Comparison of ENCODE assay signal across 1 cellular context in genomic region chr17:28370035-28370743, GRCh38.
TF ChIP-seq lines count a peak whose summit lies in the region.

TSS of gene VTN (minus strand) at chr17:28370307. CDS start at chr17:28370203, 104 bp downstream.

TF ChIP-seq in HepG2, 621 proteins besides CTCF, POLR2A, EP300 and RAD21 (continued from another document and continues in another):
- TF ChIP-seq MXD1 (CRISPR knock-in tag; IDR thresholded peaks at IDR 0.05) (0 out of 2 replicates have a peak, but pooled peaks have one; percentile 14), ZNF18 (CRISPR knock-in tag; IDR thresholded peaks at IDR 0.05; ENCODE audit: insufficient replicate concordance) (no peak), ARID5B (CRISPR knock-in tag; IDR thresholded peaks at IDR 0.05) (peak; percentile 93), NFKB2 (CRISPR knock-in tag; IDR thresholded peaks at IDR 0.05; ENCODE audit: borderline replicate concordance) (0 out of 2 replicates have a peak, but pooled peaks have one; percentile 52), ZBTB39 (CRISPR knock-in tag; IDR thresholded peaks at IDR 0.05) (no peak), REPIN1 (CRISPR knock-in tag; IDR thresholded peaks at IDR 0.05; ENCODE audit: borderline replicate concordance, low read depth) (peak; percentile 39; the same call in 1 of the 2 replicates), ARID2 (CRISPR knock-in tag; IDR thresholded peaks at IDR 0.05; ENCODE audit: borderline replicate concordance) (no peak), ZMAT3 (CRISPR knock-in tag; conservative IDR thresholded peaks at IDR 0.05) (no peak), HIC2 (CRISPR knock-in tag; IDR thresholded peaks at IDR 0.05; ENCODE audit: low read depth) (peak; percentile 95), ZNF343 (CRISPR knock-in tag; IDR thresholded peaks at IDR 0.05) (0 out of 2 replicates have a peak, but pooled peaks have one; percentile 58), ZSCAN25 (CRISPR knock-in tag; IDR thresholded peaks at IDR 0.05) (peak; percentile 92), TCF7 (IDR thresholded peaks at IDR 0.05; ENCODE audit: low read depth) (peak; percentile 75), PITX1 (CRISPR knock-in tag; IDR thresholded peaks at IDR 0.05) (peak; percentile 99), ARNT (IDR thresholded peaks at IDR 0.05) (no peak), ZNF558 (CRISPR knock-in tag; IDR thresholded peaks at IDR 0.05; ENCODE audit: borderline replicate concordance) (0 out of 2 replicates have a peak, but pooled peaks have one; percentile 22), STAG1 (CRISPR knock-in tag; IDR thresholded peaks at IDR 0.05) (peak; percentile 40; the same call in 1 of the 2 replicates), ZBTB34 (CRISPR knock-in tag; IDR thresholded peaks at IDR 0.05) (peak; percentile 92), ZNF460 (CRISPR knock-in tag; IDR thresholded peaks at IDR 0.05; ENCODE audit: borderline replicate concordance) (no peak), MXD3 (CRISPR knock-in tag; IDR thresholded peaks at IDR 0.05) (no peak; the same call in 1 of the 2 replicates), CBX5 (CRISPR knock-in tag; IDR thresholded peaks at IDR 0.05; ENCODE audit: borderline replicate concordance) (peak; percentile 85; the same call in 1 of the 2 replicates), GZF1 (CRISPR knock-in tag; IDR thresholded peaks at IDR 0.05) (no peak), ZNF274 (CRISPR knock-in tag; IDR thresholded peaks at IDR 0.05) (0 out of 2 replicates have a peak, but pooled peaks have one; percentile 69), ZNF83 (CRISPR knock-in tag; IDR thresholded peaks at IDR 0.05; ENCODE audit: borderline replicate concordance) (peak; percentile 29; the same call in 1 of the 2 replicates), ZFYVE20 (CRISPR knock-in tag; IDR thresholded peaks at IDR 0.05; ENCODE audit: borderline replicate concordance, low read depth) (no peak), HHEX (CRISPR knock-in tag; IDR thresholded peaks at IDR 0.05) (peak; percentile 74), MYPOP (CRISPR knock-in tag; IDR thresholded peaks at IDR 0.05) (peak; percentile 71), RAD51 (IDR thresholded peaks at IDR 0.05; ENCODE audit: borderline replicate concordance) (no peak), HOMEZ (CRISPR knock-in tag; IDR thresholded peaks at IDR 0.05; ENCODE audit: low read depth) (peak; percentile 42; the same call in 1 of the 2 replicates), ZNF784 (CRISPR knock-in tag; IDR thresholded peaks at IDR 0.05; ENCODE audit: borderline replicate concordance) (peak; percentile 79; the same call in 1 of the 2 replicates), RFX3 (CRISPR knock-in tag; IDR thresholded peaks at IDR 0.05) (no peak), PLSCR1 (CRISPR knock-in tag; IDR thresholded peaks at IDR 0.05; ENCODE audit: borderline replicate concordance) (no peak), ZNF468 (CRISPR knock-in tag; IDR thresholded peaks at IDR 0.05) (no peak), TBP (CRISPR knock-in tag; IDR thresholded peaks at IDR 0.05) (no peak), ZNF704 (CRISPR knock-in tag; IDR thresholded peaks at IDR 0.05; ENCODE audit: borderline replicate concordance) (peak; percentile 86), SRSF4 (IDR thresholded peaks at IDR 0.05; ENCODE audit: low read depth, low read length, poor library complexity, severe bottlenecking) (no peak), ZBTB1 (CRISPR knock-in tag; IDR thresholded peaks at IDR 0.05; ENCODE audit: borderline replicate concordance) (no peak), ZNF503 (CRISPR knock-in tag; IDR thresholded peaks at IDR 0.05) (peak; percentile 92), ZNF792 (CRISPR knock-in tag; IDR thresholded peaks at IDR 0.05) (peak; percentile 66; the same call in 1 of the 2 replicates)
